21 cellular contexts compared by ENCODE assay signal in genomic region chr7:20153567-20153966, GRCh38.
"Had no signal": no experiment of that assay in that cellular context is flagged by ENCODE, and none has a peak within 500 bp of the region (broad histone marks: within the 10 kb centered on the region; RNA-seq: fewer than 3 reads in every experiment).

No MANE protein-coding gene starts in this region.

- H3K4me3 ChIP-seq: body of pancreas, dorsolateral prefrontal cortex, lung, suprapubic skin had no signal

- H3K27me3 Mint-ChIP-seq: activated CD4-positive, alpha-beta memory T cell treated with anti-CD3 and anti-CD28 coated beads, Interleukin-2, amount 10 ng/mL, durations not matched to agents 7 days and 5 days; activated CD8-positive, alpha-beta memory T cell treated with anti-CD3 and anti-CD28 coated beads, Interleukin-2, amount 10 ng/mL, durations not matched to agents 7 days and 5 days; activated T-cell treated with anti-CD3 and anti-CD28 coated beads, Interleukin-2, amount 50 U/mL, for 24 hours; natural killer cell treated with Interleukin-12 subunit alpha and Interleukin-12 subunit beta and Interleukin-15 and Interleukin-18, amount 100 ng/mL, for 72 hours had no signal

- H3K4me3 Mint-ChIP-seq: activated CD4-positive, alpha-beta memory T cell treated with anti-CD3 and anti-CD28 coated beads, Interleukin-2, amount 10 ng/mL, durations not matched to agents 7 days and 5 days; activated CD8-positive, alpha-beta memory T cell treated with anti-CD3 and anti-CD28 coated beads, Interleukin-2, amount 10 ng/mL, durations not matched to agents 7 days and 5 days; activated naive CD4-positive, alpha-beta T cell treated with anti-CD3 and anti-CD28 coated beads for 36 hours; activated T-cell treated with anti-CD3 and anti-CD28 coated beads, Interleukin-2, amount 50 U/mL, for 24 hours; mesothelial cell of epicardium; natural killer cell treated with Interleukin-12 subunit alpha and Interleukin-12 subunit beta and Interleukin-15 and Interleukin-18, amount 100 ng/mL, for 72 hours had no signal

- H3K27ac Mint-ChIP-seq: activated CD4-positive, alpha-beta memory T cell treated with anti-CD3 and anti-CD28 coated beads, Interleukin-2, amount 10 ng/mL, durations not matched to agents 7 days and 5 days; activated CD8-positive, alpha-beta memory T cell treated with anti-CD3 and anti-CD28 coated beads, Interleukin-2, amount 10 ng/mL, durations not matched to agents 7 days and 5 days; activated naive CD4-positive, alpha-beta T cell treated with anti-CD3 and anti-CD28 coated beads for 36 hours; activated T-cell treated with anti-CD3 and anti-CD28 coated beads, Interleukin-2, amount 50 U/mL, for 24 hours; mesothelial cell of epicardium; natural killer cell treated with Interleukin-12 subunit alpha and Interleukin-12 subunit beta and Interleukin-15 and Interleukin-18, amount 100 ng/mL, for 72 hours had no signal

- H3K4me1 Mint-ChIP-seq: activated CD4-positive, alpha-beta memory T cell treated with anti-CD3 and anti-CD28 coated beads, Interleukin-2, amount 10 ng/mL, durations not matched to agents 7 days and 5 days; activated CD8-positive, alpha-beta memory T cell treated with anti-CD3 and anti-CD28 coated beads, Interleukin-2, amount 10 ng/mL, durations not matched to agents 7 days and 5 days had no signal

- H3K9me3 Mint-ChIP-seq: activated CD4-positive, alpha-beta memory T cell treated with anti-CD3 and anti-CD28 coated beads, Interleukin-2, amount 10 ng/mL, durations not matched to agents 7 days and 5 days; activated naive CD4-positive, alpha-beta T cell treated with anti-CD3 and anti-CD28 coated beads for 36 hours; mesothelial cell of epicardium; natural killer cell treated with Interleukin-12 subunit alpha and Interleukin-12 subunit beta and Interleukin-15 and Interleukin-18, amount 100 ng/mL, for 72 hours had no signal

- H3K36me3 ChIP-seq: neutrophil, suprapubic skin had no signal

- H3K9me3 ChIP-seq: body of pancreas, neutrophil, suprapubic skin had no signal

- H3K27ac ChIP-seq: body of pancreas, dorsolateral prefrontal cortex, epithelial cell of prostate, neutrophil, suprapubic skin had no signal

- H3K4me1 ChIP-seq: body of pancreas had no signal

- H3K27me3 ChIP-seq: body of pancreas, dorsolateral prefrontal cortex, neutrophil, suprapubic skin had no signal

- H3K36me3 Mint-ChIP-seq: activated CD8-positive, alpha-beta memory T cell treated with anti-CD3 and anti-CD28 coated beads, Interleukin-2, amount 10 ng/mL, durations not matched to agents 7 days and 5 days had no signal

- DNase-seq: activated CD4-positive, alpha-beta memory T cell treated with anti-CD3 and anti-CD28 coated beads, Interleukin-2, amount 10 ng/mL, durations not matched to agents 7 days and 5 days; activated CD4-positive, alpha-beta T cell treated with anti-CD3 and anti-CD28 coated beads for 48 hours; activated CD4-positive, CD25-positive, alpha-beta regulatory T cell; activated CD8-positive, alpha-beta memory T cell treated with anti-CD3 and anti-CD28 coated beads, Interleukin-2, amount 10 ng/mL, durations not matched to agents 7 days and 5 days; activated naive CD4-positive, alpha-beta T cell treated with anti-CD3 and anti-CD28 coated beads for 36 hours; activated T-cell treated with anti-CD3 and anti-CD28 coated beads, Interleukin-2, amount 50 U/mL, for 24 hours; body of pancreas; caudate nucleus; dorsolateral prefrontal cortex; foreskin melanocyte; glutamatergic neuron; hypothalamus; stimulated activated naive CD4-positive, alpha-beta T cell treated with Interleukin-2 at 50 U/mL for 16 hours; T-helper 2 cell; trophoblast cell had no signal

- ATAC-seq: activated CD8-positive, alpha-beta memory T cell treated with anti-CD3 and anti-CD28 coated beads, Interleukin-2, amount 10 ng/mL, durations not matched to agents 7 days and 5 days; body of pancreas; natural killer cell treated with Interleukin-12 subunit alpha and Interleukin-12 subunit beta and Interleukin-15 and Interleukin-18, amount 100 ng/mL, for 72 hours had no signal
